11 cellular contexts compared by ENCODE assay signal in the genomic region with DNA sequence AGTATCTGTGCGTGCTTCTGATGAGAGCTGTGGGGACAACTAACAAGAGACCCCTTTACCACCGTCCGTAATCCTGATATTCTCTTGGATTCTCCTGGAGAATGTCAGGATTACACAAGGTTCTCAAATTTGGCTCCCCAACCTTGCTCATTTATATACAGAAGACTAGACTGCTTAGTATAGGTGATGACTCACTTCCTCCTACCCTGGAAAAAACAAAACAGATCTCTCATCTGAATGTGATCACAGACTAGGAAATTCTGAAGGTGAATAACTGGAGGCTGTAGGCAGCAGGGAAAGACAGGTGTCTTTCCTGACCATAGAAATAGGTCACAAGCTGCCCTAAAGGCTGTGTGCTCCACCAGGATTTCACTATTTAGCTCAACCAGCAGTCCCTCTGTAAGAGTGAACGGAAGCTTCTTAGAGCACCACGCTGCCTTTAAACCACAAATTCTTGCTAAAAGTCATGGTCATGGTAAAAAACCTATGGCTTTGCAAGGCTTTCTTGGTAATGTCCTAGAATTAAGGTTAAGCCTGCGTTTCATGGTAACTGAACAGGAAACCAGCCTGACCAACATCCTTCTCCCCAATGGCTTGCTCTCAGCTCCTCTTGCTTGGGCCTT. TPM values are rescaled to one million over a fixed set of nuclear protein-coding genes. Genes with fewer than 3 reads are reported as not detected.
DNase-seq lines count a peak whose midpoint lies in the region; ATAC-seq and TF ChIP-seq lines count a peak whose summit lies in the region.
"Not testable (repeated sequence)": the region's sequence is repeated elsewhere in the genome, so short reads cannot be mapped to it uniquely, and the experiment has no call there.
"Had no signal": no experiment of that assay in that cellular context is flagged by ENCODE, and none has a peak within 500 bp of the region (broad histone marks: within the 10 kb centered on the region; RNA-seq: fewer than 3 reads in every experiment).

No MANE protein-coding gene starts in this region.

- CTCF ChIA-PET in activated CD4-positive, alpha-beta memory T cell treated with anti-CD3 and anti-CD28 coated beads, Interleukin-2, amount 10 ng/mL, durations not matched to agents 7 days and 5 days (lab: Charles Lee); activated naive CD4-positive, alpha-beta T cell treated with anti-CD3 and anti-CD28 coated beads, Interleukin-2, amount 10 ng/mL, durations not matched to agents 7 days and 5 days (lab: Charles Lee): not testable (repeated sequence)

- H3K36me3 Mint-ChIP-seq in T-helper 17 cell (ENCODE audit: low read depth); activated CD4-positive, alpha-beta memory T cell treated with anti-CD3 and anti-CD28 coated beads, Interleukin-2, amount 10 ng/mL, durations not matched to agents 7 days and 5 days (ENCODE audit: low read depth); activated naive CD4-positive, alpha-beta T cell treated with anti-CD3 and anti-CD28 coated beads, Interleukin-2, amount 10 ng/mL, durations not matched to agents 7 days and 5 days; stimulated activated effector memory CD8-positive, alpha-beta T cell treated with anti-CD3 and anti-CD28 coated beads, Interleukin-12 subunit alpha, Interleukin-12 subunit beta, amount 100 ng/mL, for 72 hours: not testable (repeated sequence)

- POLR2A ChIA-PET in activated CD4-positive, alpha-beta memory T cell treated with anti-CD3 and anti-CD28 coated beads, Interleukin-2, amount 10 ng/mL, durations not matched to agents 7 days and 5 days (lab: Charles Lee): not testable (repeated sequence)

- not testable (repeated sequence) for H3K4me1 ChIP-seq in foreskin keratinocyte

- ATAC-seq in GM18870 (IDR thresholded peaks at IDR 0.05; ENCODE audit: unreplicated experiment) (peak; percentile 48), HG03097 (IDR thresholded peaks at IDR 0.05; ENCODE audit: low FRiP score, unreplicated experiment) (peak; percentile 64), T-helper 17 cell (peak; percentile 69), foreskin keratinocyte (peak; percentile 71)
- peak; percentile 95 for ATAC-seq in stimulated activated effector memory CD8-positive, alpha-beta T cell treated with anti-CD3 and anti-CD28 coated beads, Interleukin-12 subunit alpha, Interleukin-12 subunit beta, amount 100 ng/mL, for 72 hours

- not testable (repeated sequence) for H3K9me3 ChIP-seq in T-helper 17 cell (ENCODE audit: control insufficient read depth, low read length, poor library complexity, severe bottlenecking)

- H3K4me1 Mint-ChIP-seq in T-helper 17 cell; activated CD4-positive, alpha-beta memory T cell treated with anti-CD3 and anti-CD28 coated beads, Interleukin-2, amount 10 ng/mL, durations not matched to agents 7 days and 5 days; activated naive CD4-positive, alpha-beta T cell treated with anti-CD3 and anti-CD28 coated beads, Interleukin-2, amount 10 ng/mL, durations not matched to agents 7 days and 5 days; stimulated activated effector memory CD8-positive, alpha-beta T cell treated with anti-CD3 and anti-CD28 coated beads, Interleukin-12 subunit alpha, Interleukin-12 subunit beta, amount 100 ng/mL, for 72 hours: not testable (repeated sequence)

- H3K27ac Mint-ChIP-seq in T-helper 17 cell; activated CD4-positive, alpha-beta memory T cell treated with anti-CD3 and anti-CD28 coated beads, Interleukin-2, amount 10 ng/mL, durations not matched to agents 7 days and 5 days; activated naive CD4-positive, alpha-beta T cell treated with anti-CD3 and anti-CD28 coated beads, Interleukin-2, amount 10 ng/mL, durations not matched to agents 7 days and 5 days; stimulated activated effector memory CD8-positive, alpha-beta T cell treated with anti-CD3 and anti-CD28 coated beads, Interleukin-12 subunit alpha, Interleukin-12 subunit beta, amount 100 ng/mL, for 72 hours: not testable (repeated sequence)

- H3K9me3 Mint-ChIP-seq in activated CD4-positive, alpha-beta memory T cell treated with anti-CD3 and anti-CD28 coated beads, Interleukin-2, amount 10 ng/mL, durations not matched to agents 7 days and 5 days; activated naive CD4-positive, alpha-beta T cell treated with anti-CD3 and anti-CD28 coated beads, Interleukin-2, amount 10 ng/mL, durations not matched to agents 7 days and 5 days; stimulated activated effector memory CD8-positive, alpha-beta T cell treated with anti-CD3 and anti-CD28 coated beads, Interleukin-12 subunit alpha, Interleukin-12 subunit beta, amount 100 ng/mL, for 72 hours: not testable (repeated sequence)

- H3K4me3 Mint-ChIP-seq in T-helper 17 cell; activated CD4-positive, alpha-beta memory T cell treated with anti-CD3 and anti-CD28 coated beads, Interleukin-2, amount 10 ng/mL, durations not matched to agents 7 days and 5 days; activated naive CD4-positive, alpha-beta T cell treated with anti-CD3 and anti-CD28 coated beads, Interleukin-2, amount 10 ng/mL, durations not matched to agents 7 days and 5 days; stimulated activated effector memory CD8-positive, alpha-beta T cell treated with anti-CD3 and anti-CD28 coated beads, Interleukin-12 subunit alpha, Interleukin-12 subunit beta, amount 100 ng/mL, for 72 hours: not testable (repeated sequence)

- TF ChIP-seq CTCF in foreskin keratinocyte (conservative IDR thresholded peaks at IDR 0.05): not testable (repeated sequence)

- H3K27ac ChIP-seq in foreskin keratinocyte: not testable (repeated sequence)

- H3K27me3 ChIP-seq in foreskin keratinocyte: not testable (repeated sequence)

- not testable (repeated sequence) for DNase-seq in T-helper 17 cell; foreskin keratinocyte; stimulated activated effector memory CD8-positive, alpha-beta T cell treated with anti-CD3 and anti-CD28 coated beads, Interleukin-12 subunit alpha, Interleukin-12 subunit beta, amount 100 ng/mL, for 72 hours (ENCODE audit: low spot score in 2 of 2)
- peak; percentile 27 for DNase-seq in activated CD4-positive, alpha-beta memory T cell treated with anti-CD3 and anti-CD28 coated beads, Interleukin-2, amount 10 ng/mL, durations not matched to agents 7 days and 5 days
- DNase-seq in activated naive CD4-positive, alpha-beta T cell treated with anti-CD3 and anti-CD28 coated beads, Interleukin-2, amount 10 ng/mL, durations not matched to agents 7 days and 5 days: peak; percentile 20

- H3K27me3 Mint-ChIP-seq in T-helper 17 cell; activated CD4-positive, alpha-beta memory T cell treated with anti-CD3 and anti-CD28 coated beads, Interleukin-2, amount 10 ng/mL, durations not matched to agents 7 days and 5 days; activated naive CD4-positive, alpha-beta T cell treated with anti-CD3 and anti-CD28 coated beads, Interleukin-2, amount 10 ng/mL, durations not matched to agents 7 days and 5 days: not testable (repeated sequence)

RNA-seq across cellular contexts. Expression of gene LPCAT4, which starts 30.8 kb away (rescaled TPM):
- total RNA-seq in T-helper 17 cell (10 to 100 TPM; 93.2 to 99.0 TPM), foreskin keratinocyte (32.6 and 36.4 TPM in 2 replicates)
- 100 to 1,000 TPM; 109 to 117 TPM for total RNA-seq in activated CD4-positive, alpha-beta memory T cell treated with anti-CD3 and anti-CD28 coated beads, Interleukin-2, amount 10 ng/mL, durations not matched to agents 7 days and 5 days
- polyA plus RNA-seq in foreskin keratinocyte: 44.5 and 50.0 TPM in 2 replicates

RNA-seq across cellular contexts. Expression of gene GOLGA8A, which starts 39.9 kb away (rescaled TPM):
- 100 to 1,000 TPM; 210 to 223 TPM for total RNA-seq in T-helper 17 cell
- total RNA-seq in activated CD4-positive, alpha-beta memory T cell treated with anti-CD3 and anti-CD28 coated beads, Interleukin-2, amount 10 ng/mL, durations not matched to agents 7 days and 5 days: 100 to 1,000 TPM; 170 TPM
- total RNA-seq in foreskin keratinocyte: 13.3 and 16.9 TPM in 2 replicates
- polyA plus RNA-seq in foreskin keratinocyte: 3.2 and 4.4 TPM in 2 replicates

RNA-seq across cellular contexts. Expression of gene NUTM1, which starts 54.6 kb away (rescaled TPM):
- total RNA-seq in T-helper 17 cell (not detected), foreskin keratinocyte (not detected in 2 replicates)
- total RNA-seq in activated CD4-positive, alpha-beta memory T cell treated with anti-CD3 and anti-CD28 coated beads, Interleukin-2, amount 10 ng/mL, durations not matched to agents 7 days and 5 days: not detected
- not detected in 2 replicates for polyA plus RNA-seq in foreskin keratinocyte
- total RNA-seq: Caco-2; CD4-positive, alpha-beta memory T cell; M059J had no signal
- polyA plus RNA-seq: BJ; CD4-positive, alpha-beta memory T cell had no signal

RNA-seq across cellular contexts. Expression of gene NOP10, which starts 54.8 kb away (rescaled TPM):
- total RNA-seq in T-helper 17 cell (10 to 100 TPM; 40.8 to 52.8 TPM), foreskin keratinocyte (336 and 352 TPM in 2 replicates)
- total RNA-seq in activated CD4-positive, alpha-beta memory T cell treated with anti-CD3 and anti-CD28 coated beads, Interleukin-2, amount 10 ng/mL, durations not matched to agents 7 days and 5 days: 100 to 1,000 TPM; 170 to 183 TPM
- polyA plus RNA-seq in foreskin keratinocyte: 493 and 498 TPM in 2 replicates
